8 cellular contexts compared by ENCODE assay signal in the genomic region with DNA sequence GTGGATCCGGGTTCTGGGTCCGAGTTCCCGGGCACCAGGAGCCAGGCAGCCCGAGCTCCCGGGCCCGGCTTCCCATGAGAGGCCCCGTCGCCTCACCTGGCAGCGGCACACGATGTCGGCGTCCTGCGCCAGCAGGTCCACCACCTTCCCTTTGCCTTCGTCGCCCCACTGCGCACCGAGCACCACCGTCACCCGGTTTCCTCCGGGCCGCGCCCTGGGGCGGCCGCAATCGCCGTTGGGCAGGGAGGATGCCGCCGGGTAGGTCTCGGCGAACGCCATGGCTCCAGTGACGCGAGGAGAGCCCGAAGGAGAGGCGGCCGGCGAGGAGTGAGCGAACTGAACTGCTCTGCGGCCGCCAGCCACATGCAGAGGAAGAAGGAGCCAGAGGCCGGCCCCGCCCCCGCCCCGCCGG. TPM values are rescaled to one million over a fixed set of nuclear protein-coding genes. Genes with fewer than 3 reads are reported as not detected.
DNase-seq lines count a peak whose midpoint lies in the region; ATAC-seq and TF ChIP-seq lines count a peak whose summit lies in the region.

Gene ADSS2 (minus strand): TSS at position 371 of the 412 bp plus-strand sequence. CDS start 92 bp downstream, at position 279.

- peak within 1 kb of the TSS; percentile 88 for H3K27ac ChIP-seq in endodermal cell (ENCODE audit: low read depth, low read length)

- H3K4me3 Mint-ChIP-seq in endodermal cell = peak within 1 kb of the TSS; percentile 80

- H3K4me1 Mint-ChIP-seq in endodermal cell = peaks cover 61% of the 10 kb centered on the region

- peak within 1 kb of the TSS; percentile 89 for H3K27ac Mint-ChIP-seq in endodermal cell

- no peaks in the 10 kb centered on the region for H3K9me3 Mint-ChIP-seq in endodermal cell

- peak within 1 kb of the TSS; percentile 91 for H3K4me3 ChIP-seq in NT2/D1 (ENCODE audit: insufficient read length, low read depth)
- H3K4me3 ChIP-seq in endodermal cell (ENCODE audit: low read length) = peak within 1 kb of the TSS; percentile 94
- H3K4me3 ChIP-seq in neuron (ENCODE audit: low read length) = peak within 1 kb of the TSS; percentile 95

- peak within 1 kb of the TSS; percentile 92 for H2AFZ ChIP-seq in neuron (ENCODE audit: low read depth, low read length)

- H3K36me3 Mint-ChIP-seq in endodermal cell (ENCODE audit: low read depth) = peaks cover 1% of the 10 kb centered on the region

- peaks cover 6% of the 10 kb centered on the region for H3K4me1 ChIP-seq in NT2/D1 (ENCODE audit: insufficient read depth, insufficient read length)
- peaks cover 7% of the 10 kb centered on the region for H3K4me1 ChIP-seq in endodermal cell (ENCODE audit: control insufficient read depth, insufficient read depth, low read length)
- H3K4me1 ChIP-seq in neuron (ENCODE audit: insufficient read depth, low read length) = peaks cover 19% of the 10 kb centered on the region

- ATAC-seq in GM18511 (IDR thresholded peaks at IDR 0.05; ENCODE audit: unreplicated experiment) = peak; percentile 31
- no peak for ATAC-seq in GM21786 (IDR thresholded peaks at IDR 0.05; ENCODE audit: unreplicated experiment)

- TF ChIP-seq CTCF in endodermal cell (conservative IDR thresholded peaks at IDR 0.05) = no peak

- no peaks in the 10 kb centered on the region for H3K27me3 ChIP-seq in NT2/D1 (ENCODE audit: insufficient read depth, insufficient read length)
- no peaks in the 10 kb centered on the region for H3K27me3 ChIP-seq in endodermal cell (ENCODE audit: control insufficient read depth, insufficient read depth, low read length, poor library complexity, severe bottlenecking)
- no peaks in the 10 kb centered on the region for H3K27me3 ChIP-seq in neuron (ENCODE audit: insufficient read depth, low read length)

- 0% methylated on average over 8 to 45 of the region's 45 CpGs for WGBS in endodermal cell (ENCODE audit: insufficient coverage in 1 of 2, insufficient read length in 1 of 2), 2 experiments

- H3K9me3 ChIP-seq in NT2/D1 (ENCODE audit: insufficient read depth, low read length) (peaks cover 16% of the 10 kb centered on the region), endodermal cell (ENCODE audit: control insufficient read depth, low read length) (no peaks in the 10 kb centered on the region), neuron (ENCODE audit: low read length) (no peaks in the 10 kb centered on the region)

- H3K36me3 ChIP-seq in NT2/D1 (ENCODE audit: insufficient read depth, insufficient read length, low read length) = peaks cover 16% of the 10 kb centered on the region
- no peaks in the 10 kb centered on the region for H3K36me3 ChIP-seq in endodermal cell (ENCODE audit: control insufficient read depth, insufficient read depth, low read length)
- peaks cover 2% of the 10 kb centered on the region for H3K36me3 ChIP-seq in neuron (ENCODE audit: insufficient read depth, low read length)

- DNase-seq in NT2/D1 (ENCODE audit: low read depth, low spot score) = no peak
- DNase-seq in endodermal cell = no peak
- no peak for DNase-seq in cortex of kidney (lab: John Stamatoyannopoulos, UW)
- no peak for DNase-seq in superior temporal gyrus (ENCODE audit: extremely low spot score)
- no peak for DNase-seq in AG08396 (ENCODE audit: low spot score)

- H3K9ac ChIP-seq in NT2/D1 (ENCODE audit: insufficient read length, low read depth) (peak within 1 kb of the TSS; percentile 99), endodermal cell (ENCODE audit: extremely low read depth, low read length, poor library complexity, severe bottlenecking) (peak within 1 kb of the TSS; percentile 66)

- no peaks in the 10 kb centered on the region for H3K27me3 Mint-ChIP-seq in endodermal cell (ENCODE audit: insufficient read depth)

RNA-seq across cellular contexts. Expression of gene ADSS2, which starts in this region (rescaled TPM):
- total RNA-seq in endodermal cell = 10 to 100 TPM; 45.9 to 50.2 TPM
- 44.2 TPM for polyA plus RNA-seq in endodermal cell (2013, experiment 1 of 2)
- 39.2 TPM for polyA plus RNA-seq in endodermal cell (2013, experiment 2 of 2)
